Comparison of ENCODE assay signal across 8 cellular contexts in the genomic region with DNA sequence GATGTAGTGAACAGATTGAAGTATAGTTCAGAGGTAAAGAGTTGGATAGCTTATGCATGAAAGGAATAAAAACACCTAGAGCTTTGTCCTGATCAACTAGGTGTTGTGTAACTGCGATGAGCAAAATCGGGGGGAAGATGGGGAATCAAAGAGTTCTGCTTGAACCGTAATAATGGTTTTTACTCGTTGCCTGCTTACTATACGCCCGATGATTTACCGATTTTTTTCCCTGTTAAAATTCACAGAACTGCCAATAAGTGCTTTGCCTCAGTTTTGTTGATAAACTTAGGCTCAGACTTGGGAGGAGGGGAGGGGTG. TPM values are rescaled to one million over a fixed set of nuclear protein-coding genes. Genes with fewer than 3 reads are reported as not detected.
DNase-seq lines count a peak whose midpoint lies in the region; ATAC-seq and TF ChIP-seq lines count a peak whose summit lies in the region.

No MANE protein-coding gene starts in this region.

- no peaks in the 10 kb centered on the region for H3K27me3 Mint-ChIP-seq in nephron progenitor cell (ENCODE audit: low read depth, poor library complexity)

- ATAC-seq in GM21825 (IDR thresholded peaks at IDR 0.05; ENCODE audit: unreplicated experiment) (no peak), left colon (no peak)

- H3K9me3 Mint-ChIP-seq in nephron progenitor cell, result no peaks in the 10 kb centered on the region

- peaks cover 44% of the 10 kb centered on the region for H3K4me1 ChIP-seq in BLaER1
- peaks cover 29 to 37% of the 10 kb centered on the region in 2 donors for H3K4me1 ChIP-seq in duodenal mucosa (ENCODE audit: control insufficient read depth in 1 of 2, insufficient read depth in 2 of 2, low read length in 2 of 2)

- no peaks in the 10 kb centered on the region for H3K9me3 ChIP-seq in BLaER1
- no peaks in the 10 kb centered on the region for H3K9me3 ChIP-seq in MG63
- no peaks in the 10 kb centered on the region for H3K9me3 ChIP-seq in duodenal mucosa (ENCODE audit: control insufficient read depth in 1 of 2, low read length in 2 of 2)

- H3K4me3 Mint-ChIP-seq in nephron progenitor cell, result peak overlapping the region; percentile 99

- H3K9ac ChIP-seq in BLaER1 (peak overlapping the region; percentile 82), duodenal mucosa (ENCODE audit: low read depth in 1 of 2, low read length in 2 of 2) (peak overlapping the region; percentile 76 to 88)

- H3K27me3 ChIP-seq in BLaER1 (no peaks in the 10 kb centered on the region), MG63 (no peaks in the 10 kb centered on the region), duodenal mucosa (ENCODE audit: control insufficient read depth in 1 of 2, insufficient read depth in 2 of 2, low read length in 2 of 2) (no peaks in the 10 kb centered on the region)

- peaks cover 5% of the 10 kb centered on the region; the same call in 1 of the 2 replicates for H4K20me1 ChIP-seq in BLaER1

- peaks cover 47% of the 10 kb centered on the region for H3K4me1 Mint-ChIP-seq in nephron progenitor cell

- H3K27ac ChIP-seq in BLaER1 (peak overlapping the region; percentile 39; the same call in 1 of the 2 replicates), duodenal mucosa (ENCODE audit: low read depth, low read length) (no peak overlapping the region)

- H3K36me3 ChIP-seq in BLaER1, result peaks cover 29% of the 10 kb centered on the region
- H3K36me3 ChIP-seq in MG63, result peaks cover 26% of the 10 kb centered on the region
- peaks cover 3 to 12% of the 10 kb centered on the region in 2 donors for H3K36me3 ChIP-seq in duodenal mucosa (ENCODE audit: control insufficient read depth in 1 of 2, insufficient read depth in 2 of 2, low read length in 2 of 2)

- peak overlapping the region; percentile 97 for H3K27ac Mint-ChIP-seq in nephron progenitor cell

- intact Hi-C loops in left colon (cut with DNase I, micrococcal nuclease), result no loop called here

- peak overlapping the region; percentile 89 for H3K4me3 ChIP-seq in BLaER1
- peak overlapping the region; percentile 94 for H3K4me3 ChIP-seq in MG63
- peak overlapping the region; percentile 80 to 94 for H3K4me3 ChIP-seq in duodenal mucosa (ENCODE audit: low read depth in 1 of 2, low read length in 2 of 2)

- no peak for TF ChIP-seq CTCF in nephron progenitor cell (IDR thresholded peaks at IDR 0.05)

- DNase-seq in MG63 (no peak), nephron progenitor cell (no peak), DMS153 (lab: John Stamatoyannopoulos, UW) (no peak), NCI-H82 (lab: John Stamatoyannopoulos, UW) (no peak), left colon (no peak)

- H3K4me2 ChIP-seq in BLaER1, result peak overlapping the region; percentile 82

- H3K36me3 Mint-ChIP-seq in nephron progenitor cell (ENCODE audit: low read depth), result peaks cover 11% of the 10 kb centered on the region

RNA-seq across cellular contexts. Expression of a gene that starts 0.8 kb away (rescaled TPM):
- 63.1 and 86.8 TPM in 2 replicates for total RNA-seq in MG63 (2014; rRNA removed; shearing (Covaris generic); ENCODE audit: low replicate concordance)
- 10 to 100 TPM; 39.8 to 49.3 TPM for total RNA-seq in left colon

RNA-seq across cellular contexts. Expression of a gene that starts 2.6 kb away (rescaled TPM):
- 21.5 and 24.1 TPM in 2 replicates for total RNA-seq in MG63 (2014; rRNA removed; shearing (Covaris generic); ENCODE audit: low replicate concordance)
- 10 to 100 TPM; 10.0 to 10.7 TPM for total RNA-seq in left colon

RNA-seq across cellular contexts. Expression of a gene that starts 25.6 kb away (rescaled TPM):
- total RNA-seq in MG63 (2014; rRNA removed; shearing (Covaris generic); ENCODE audit: low replicate concordance), result 0.66 TPM in 1 of 2 replicates, not detected in the other
- 1 to 10 TPM; 1.5 to 2.9 TPM for total RNA-seq in left colon

RNA-seq across cellular contexts. Expression of a gene that starts 43.1 kb away (rescaled TPM):
- not detected in 2 replicates for total RNA-seq in MG63 (2014; rRNA removed; shearing (Covaris generic); ENCODE audit: low replicate concordance)
- not detected for total RNA-seq in left colon
